Comparison of ENCODE assay signal across 1 cellular context in the genomic region with DNA sequence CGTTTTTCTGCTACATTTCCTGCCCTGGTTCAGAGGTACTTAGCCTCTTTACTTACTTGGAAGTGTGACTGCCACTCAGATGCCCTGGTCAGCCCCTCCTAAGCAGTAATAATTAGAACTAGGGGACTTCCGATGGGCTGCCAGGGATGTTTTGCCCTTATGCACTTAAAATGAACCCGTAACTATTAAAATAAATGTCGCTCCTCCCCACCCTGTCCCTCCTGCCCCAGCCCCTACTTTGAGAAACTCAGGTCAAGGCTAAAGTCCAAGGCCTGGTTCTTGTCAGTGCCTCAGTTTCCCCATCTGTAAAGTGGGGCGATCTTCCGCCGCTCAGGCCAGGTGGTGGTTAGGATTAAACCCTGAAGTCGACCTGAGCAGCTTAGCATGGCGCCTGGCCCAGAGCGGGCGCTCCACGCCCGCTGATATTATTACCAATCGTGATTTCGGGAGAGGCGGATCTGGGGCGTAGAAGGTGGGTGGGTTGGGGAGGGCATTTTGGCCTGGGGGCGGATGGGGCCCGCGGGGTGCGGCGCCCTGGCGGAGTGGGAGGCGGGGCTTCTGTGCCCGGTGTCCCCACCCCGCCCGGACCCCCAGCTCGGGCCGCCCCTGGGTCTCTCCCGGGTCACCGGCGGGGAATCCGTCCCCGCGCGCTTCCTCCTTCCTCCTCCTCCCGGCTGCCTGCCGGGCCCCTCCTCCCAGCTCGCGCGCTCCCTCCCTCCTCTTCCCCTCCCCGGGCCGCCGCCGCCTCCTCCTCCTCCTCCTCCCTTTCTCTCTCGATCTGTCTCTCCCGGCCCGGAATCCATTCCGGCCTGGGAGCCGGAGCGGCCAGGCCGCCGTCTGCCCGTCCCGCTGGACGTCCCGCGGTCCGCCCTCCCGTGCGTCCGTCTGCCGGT.
TF ChIP-seq lines count a peak whose summit lies in the region.

A gene (plus strand): TSS at position 802 of the 893 bp plus-strand sequence. CDS start 38,014 bp downstream, outside the sequence.

TF ChIP-seq in HepG2, 621 proteins besides CTCF, POLR2A, EP300 and RAD21 (continued from another document and continues in another):
- TF ChIP-seq, protein P1, sequence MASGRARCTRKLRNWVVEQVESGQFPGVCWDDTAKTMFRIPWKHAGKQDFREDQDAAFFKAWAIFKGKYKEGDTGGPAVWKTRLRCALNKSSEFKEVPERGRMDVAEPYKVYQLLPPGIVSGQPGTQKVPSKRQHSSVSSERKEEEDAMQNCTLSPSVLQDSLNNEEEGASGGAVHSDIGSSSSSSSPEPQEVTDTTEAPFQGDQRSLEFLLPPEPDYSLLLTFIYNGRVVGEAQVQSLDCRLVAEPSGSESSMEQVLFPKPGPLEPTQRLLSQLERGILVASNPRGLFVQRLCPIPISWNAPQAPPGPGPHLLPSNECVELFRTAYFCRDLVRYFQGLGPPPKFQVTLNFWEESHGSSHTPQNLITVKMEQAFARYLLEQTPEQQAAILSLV (CRISPR knock-in tag; IDR thresholded peaks at IDR 0.05; ENCODE audit: borderline replicate concordance), result 0 out of 2 replicates have a peak, but pooled peaks have one; percentile 22
- TF ChIP-seq GZF1 (CRISPR knock-in tag; IDR thresholded peaks at IDR 0.05) (0 out of 2 replicates have a peak, but pooled peaks have one; percentile 43), ZNF7 (CRISPR knock-in tag; IDR thresholded peaks at IDR 0.05) (no peak), NFYB (CRISPR knock-in tag; IDR thresholded peaks at IDR 0.05) (no peak), FOXO1 (CRISPR knock-in tag; IDR thresholded peaks at IDR 0.05) (no peak), ZNF709 (CRISPR knock-in tag; IDR thresholded peaks at IDR 0.05) (peak; percentile 30; the same call in 1 of the 2 replicates), BRCA1 (CRISPR knock-in tag; IDR thresholded peaks at IDR 0.05) (no peak), TMF1 (CRISPR knock-in tag; IDR thresholded peaks at IDR 0.05; ENCODE audit: low read depth) (0 out of 2 replicates have a peak, but pooled peaks have one; percentile 84), ZNF614 (CRISPR knock-in tag; IDR thresholded peaks at IDR 0.05; ENCODE audit: borderline replicate concordance) (no peak), HMG20B (CRISPR knock-in tag; conservative IDR thresholded peaks at IDR 0.05) (no peak), WIZ (CRISPR knock-in tag; IDR thresholded peaks at IDR 0.05) (no peak), KDM3A (CRISPR knock-in tag; IDR thresholded peaks at IDR 0.05; ENCODE audit: low read depth) (peak; percentile 33; the same call in 1 of the 2 replicates), LCORL (IDR thresholded peaks at IDR 0.05) (no peak), LCORL (CRISPR knock-in tag; IDR thresholded peaks at IDR 0.05) (peak; percentile 58; the same call in 1 of the 2 replicates), SOX6 (IDR thresholded peaks at IDR 0.05) (no peak), SOX6 (CRISPR knock-in tag; IDR thresholded peaks at IDR 0.05) (peak; percentile 31; the same call in 1 of the 2 replicates), PCBP1 (IDR thresholded peaks at IDR 0.05; ENCODE audit: borderline replicate concordance, low read depth, low read length) (peak; percentile 65; the same call in 1 of the 2 replicates), MZF1 (CRISPR knock-in tag; IDR thresholded peaks at IDR 0.05; ENCODE audit: borderline replicate concordance) (0 out of 2 replicates have a peak, but pooled peaks have one; percentile 48), KLF11 (CRISPR knock-in tag; IDR thresholded peaks at IDR 0.05) (no peak), HNRNPUL1 (IDR thresholded peaks at IDR 0.05; ENCODE audit: low read depth, low read length) (no peak), KAT7 (CRISPR knock-in tag; IDR thresholded peaks at IDR 0.05; ENCODE audit: borderline replicate concordance) (peak; percentile 84), MATR3 (CRISPR knock-in tag; IDR thresholded peaks at IDR 0.05) (no peak), ZNF446 (CRISPR knock-in tag; IDR thresholded peaks at IDR 0.05) (peak; percentile 85), ZIK1 (CRISPR knock-in tag; IDR thresholded peaks at IDR 0.05; ENCODE audit: borderline replicate concordance, low read depth) (peak; percentile 53; the same call in 1 of the 2 replicates)
- TF ChIP-seq, protein P2, sequence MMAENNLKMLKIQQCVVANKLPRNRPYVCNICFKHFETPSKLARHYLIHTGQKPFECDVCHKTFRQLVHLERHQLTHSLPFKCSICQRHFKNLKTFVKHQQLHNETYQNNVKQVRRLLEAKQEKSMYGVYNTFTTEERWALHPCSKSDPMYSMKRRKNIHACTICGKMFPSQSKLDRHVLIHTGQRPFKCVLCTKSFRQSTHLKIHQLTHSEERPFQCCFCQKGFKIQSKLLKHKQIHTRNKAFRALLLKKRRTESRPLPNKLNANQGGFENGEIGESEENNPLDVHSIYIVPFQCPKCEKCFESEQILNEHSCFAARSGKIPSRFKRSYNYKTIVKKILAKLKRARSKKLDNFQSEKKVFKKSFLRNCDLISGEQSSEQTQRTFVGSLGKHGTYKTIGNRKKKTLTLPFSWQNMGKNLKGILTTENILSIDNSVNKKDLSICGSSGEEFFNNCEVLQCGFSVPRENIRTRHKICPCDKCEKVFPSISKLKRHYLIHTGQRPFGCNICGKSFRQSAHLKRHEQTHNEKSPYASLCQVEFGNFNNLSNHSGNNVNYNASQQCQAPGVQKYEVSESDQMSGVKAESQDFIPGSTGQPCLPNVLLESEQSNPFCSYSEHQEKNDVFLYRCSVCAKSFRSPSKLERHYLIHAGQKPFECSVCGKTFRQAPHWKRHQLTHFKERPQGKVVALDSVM (CRISPR knock-in tag; IDR thresholded peaks at IDR 0.05), result no peak; the same call in 1 of the 2 replicates
- TF ChIP-seq, protein P3, sequence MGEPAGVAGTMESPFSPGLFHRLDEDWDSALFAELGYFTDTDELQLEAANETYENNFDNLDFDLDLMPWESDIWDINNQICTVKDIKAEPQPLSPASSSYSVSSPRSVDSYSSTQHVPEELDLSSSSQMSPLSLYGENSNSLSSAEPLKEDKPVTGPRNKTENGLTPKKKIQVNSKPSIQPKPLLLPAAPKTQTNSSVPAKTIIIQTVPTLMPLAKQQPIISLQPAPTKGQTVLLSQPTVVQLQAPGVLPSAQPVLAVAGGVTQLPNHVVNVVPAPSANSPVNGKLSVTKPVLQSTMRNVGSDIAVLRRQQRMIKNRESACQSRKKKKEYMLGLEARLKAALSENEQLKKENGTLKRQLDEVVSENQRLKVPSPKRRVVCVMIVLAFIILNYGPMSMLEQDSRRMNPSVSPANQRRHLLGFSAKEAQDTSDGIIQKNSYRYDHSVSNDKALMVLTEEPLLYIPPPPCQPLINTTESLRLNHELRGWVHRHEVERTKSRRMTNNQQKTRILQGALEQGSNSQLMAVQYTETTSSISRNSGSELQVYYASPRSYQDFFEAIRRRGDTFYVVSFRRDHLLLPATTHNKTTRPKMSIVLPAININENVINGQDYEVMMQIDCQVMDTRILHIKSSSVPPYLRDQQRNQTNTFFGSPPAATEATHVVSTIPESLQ (CRISPR knock-in tag; conservative IDR thresholded peaks at IDR 0.05), result no peak
- TF ChIP-seq, protein P4, sequence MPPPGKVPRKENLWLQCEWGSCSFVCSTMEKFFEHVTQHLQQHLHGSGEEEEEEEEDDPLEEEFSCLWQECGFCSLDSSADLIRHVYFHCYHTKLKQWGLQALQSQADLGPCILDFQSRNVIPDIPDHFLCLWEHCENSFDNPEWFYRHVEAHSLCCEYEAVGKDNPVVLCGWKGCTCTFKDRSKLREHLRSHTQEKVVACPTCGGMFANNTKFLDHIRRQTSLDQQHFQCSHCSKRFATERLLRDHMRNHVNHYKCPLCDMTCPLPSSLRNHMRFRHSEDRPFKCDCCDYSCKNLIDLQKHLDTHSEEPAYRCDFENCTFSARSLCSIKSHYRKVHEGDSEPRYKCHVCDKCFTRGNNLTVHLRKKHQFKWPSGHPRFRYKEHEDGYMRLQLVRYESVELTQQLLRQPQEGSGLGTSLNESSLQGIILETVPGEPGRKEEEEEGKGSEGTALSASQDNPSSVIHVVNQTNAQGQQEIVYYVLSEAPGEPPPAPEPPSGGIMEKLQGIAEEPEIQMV (CRISPR knock-in tag; IDR thresholded peaks at IDR 0.05; ENCODE audit: low read depth), result no peak
- TF ChIP-seq, protein P5, sequence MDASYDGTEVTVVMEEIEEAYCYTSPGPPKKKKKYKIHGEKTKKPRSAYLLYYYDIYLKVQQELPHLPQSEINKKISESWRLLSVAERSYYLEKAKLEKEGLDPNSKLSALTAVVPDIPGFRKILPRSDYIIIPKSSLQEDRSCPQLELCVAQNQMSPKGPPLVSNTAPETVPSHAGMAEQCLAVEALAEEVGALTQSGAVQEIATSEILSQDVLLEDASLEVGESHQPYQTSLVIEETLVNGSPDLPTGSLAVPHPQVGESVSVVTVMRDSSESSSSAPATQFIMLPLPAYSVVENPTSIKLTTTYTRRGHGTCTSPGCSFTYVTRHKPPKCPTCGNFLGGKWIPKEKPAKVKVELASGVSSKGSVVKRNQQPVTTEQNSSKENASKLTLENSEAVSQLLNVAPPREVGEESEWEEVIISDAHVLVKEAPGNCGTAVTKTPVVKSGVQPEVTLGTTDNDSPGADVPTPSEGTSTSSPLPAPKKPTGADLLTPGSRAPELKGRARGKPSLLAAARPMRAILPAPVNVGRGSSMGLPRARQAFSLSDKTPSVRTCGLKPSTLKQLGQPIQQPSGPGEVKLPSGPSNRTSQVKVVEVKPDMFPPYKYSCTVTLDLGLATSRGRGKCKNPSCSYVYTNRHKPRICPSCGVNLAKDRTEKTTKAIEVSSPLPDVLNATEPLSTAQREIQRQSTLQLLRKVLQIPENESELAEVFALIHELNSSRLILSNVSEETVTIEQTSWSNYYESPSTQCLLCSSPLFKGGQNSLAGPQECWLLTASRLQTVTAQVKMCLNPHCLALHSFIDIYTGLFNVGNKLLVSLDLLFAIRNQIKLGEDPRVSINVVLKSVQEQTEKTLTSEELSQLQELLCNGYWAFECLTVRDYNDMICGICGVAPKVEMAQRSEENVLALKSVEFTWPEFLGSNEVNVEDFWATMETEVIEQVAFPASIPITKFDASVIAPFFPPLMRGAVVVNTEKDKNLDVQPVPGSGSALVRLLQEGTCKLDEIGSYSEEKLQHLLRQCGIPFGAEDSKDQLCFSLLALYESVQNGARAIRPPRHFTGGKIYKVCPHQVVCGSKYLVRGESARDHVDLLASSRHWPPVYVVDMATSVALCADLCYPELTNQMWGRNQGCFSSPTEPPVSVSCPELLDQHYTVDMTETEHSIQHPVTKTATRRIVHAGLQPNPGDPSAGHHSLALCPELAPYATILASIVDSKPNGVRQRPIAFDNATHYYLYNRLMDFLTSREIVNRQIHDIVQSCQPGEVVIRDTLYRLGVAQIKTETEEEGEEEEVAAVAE (CRISPR knock-in tag; IDR thresholded peaks at IDR 0.05; ENCODE audit: borderline replicate concordance), result no peak
- TF ChIP-seq, protein P6, sequence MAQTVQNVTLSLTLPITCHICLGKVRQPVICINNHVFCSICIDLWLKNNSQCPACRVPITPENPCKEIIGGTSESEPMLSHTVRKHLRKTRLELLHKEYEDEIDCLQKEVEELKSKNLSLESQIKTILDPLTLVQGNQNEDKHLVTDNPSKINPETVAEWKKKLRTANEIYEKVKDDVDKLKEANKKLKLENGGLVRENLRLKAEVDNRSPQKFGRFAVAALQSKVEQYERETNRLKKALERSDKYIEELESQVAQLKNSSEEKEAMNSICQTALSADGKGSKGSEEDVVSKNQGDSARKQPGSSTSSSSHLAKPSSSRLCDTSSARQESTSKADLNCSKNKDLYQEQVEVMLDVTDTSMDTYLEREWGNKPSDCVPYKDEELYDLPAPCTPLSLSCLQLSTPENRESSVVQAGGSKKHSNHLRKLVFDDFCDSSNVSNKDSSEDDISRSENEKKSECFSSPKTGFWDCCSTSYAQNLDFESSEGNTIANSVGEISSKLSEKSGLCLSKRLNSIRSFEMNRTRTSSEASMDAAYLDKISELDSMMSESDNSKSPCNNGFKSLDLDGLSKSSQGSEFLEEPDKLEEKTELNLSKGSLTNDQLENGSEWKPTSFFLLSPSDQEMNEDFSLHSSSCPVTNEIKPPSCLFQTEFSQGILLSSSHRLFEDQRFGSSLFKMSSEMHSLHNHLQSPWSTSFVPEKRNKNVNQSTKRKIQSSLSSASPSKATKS (CRISPR knock-in tag; IDR thresholded peaks at IDR 0.05), result no peak
- TF ChIP-seq, protein P7, sequence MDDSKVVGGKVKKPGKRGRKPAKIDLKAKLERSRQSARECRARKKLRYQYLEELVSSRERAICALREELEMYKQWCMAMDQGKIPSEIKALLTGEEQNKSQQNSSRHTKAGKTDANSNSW (CRISPR knock-in tag; IDR thresholded peaks at IDR 0.05; ENCODE audit: borderline replicate concordance), result no peak
- TF ChIP-seq, protein P8, sequence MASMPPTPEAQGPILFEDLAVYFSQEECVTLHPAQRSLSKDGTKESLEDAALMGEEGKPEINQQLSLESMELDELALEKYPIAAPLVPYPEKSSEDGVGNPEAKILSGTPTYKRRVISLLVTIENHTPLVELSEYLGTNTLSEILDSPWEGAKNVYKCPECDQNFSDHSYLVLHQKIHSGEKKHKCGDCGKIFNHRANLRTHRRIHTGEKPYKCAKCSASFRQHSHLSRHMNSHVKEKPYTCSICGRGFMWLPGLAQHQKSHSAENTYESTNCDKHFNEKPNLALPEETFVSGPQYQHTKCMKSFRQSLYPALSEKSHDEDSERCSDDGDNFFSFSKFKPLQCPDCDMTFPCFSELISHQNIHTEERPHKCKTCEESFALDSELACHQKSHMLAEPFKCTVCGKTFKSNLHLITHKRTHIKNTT (CRISPR knock-in tag; IDR thresholded peaks at IDR 0.05), result no peak
- TF ChIP-seq, protein P9, sequence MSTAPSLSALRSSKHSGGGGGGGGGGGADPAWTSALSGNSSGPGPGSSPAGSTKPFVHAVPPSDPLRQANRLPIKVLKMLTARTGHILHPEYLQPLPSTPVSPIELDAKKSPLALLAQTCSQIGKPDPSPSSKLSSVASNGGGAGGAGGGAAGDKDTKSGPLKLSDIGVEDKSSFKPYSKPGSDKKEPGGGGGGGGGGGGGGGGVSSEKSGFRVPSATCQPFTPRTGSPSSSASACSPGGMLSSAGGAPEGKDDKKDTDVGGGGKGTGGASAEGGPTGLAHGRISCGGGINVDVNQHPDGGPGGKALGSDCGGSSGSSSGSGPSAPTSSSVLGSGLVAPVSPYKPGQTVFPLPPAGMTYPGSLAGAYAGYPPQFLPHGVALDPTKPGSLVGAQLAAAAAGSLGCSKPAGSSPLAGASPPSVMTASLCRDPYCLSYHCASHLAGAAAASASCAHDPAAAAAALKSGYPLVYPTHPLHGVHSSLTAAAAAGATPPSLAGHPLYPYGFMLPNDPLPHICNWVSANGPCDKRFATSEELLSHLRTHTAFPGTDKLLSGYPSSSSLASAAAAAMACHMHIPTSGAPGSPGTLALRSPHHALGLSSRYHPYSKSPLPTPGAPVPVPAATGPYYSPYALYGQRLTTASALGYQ (CRISPR knock-in tag; IDR thresholded peaks at IDR 0.05), result 0 out of 2 replicates have a peak, but pooled peaks have one; percentile 41
- TF ChIP-seq, protein P10, sequence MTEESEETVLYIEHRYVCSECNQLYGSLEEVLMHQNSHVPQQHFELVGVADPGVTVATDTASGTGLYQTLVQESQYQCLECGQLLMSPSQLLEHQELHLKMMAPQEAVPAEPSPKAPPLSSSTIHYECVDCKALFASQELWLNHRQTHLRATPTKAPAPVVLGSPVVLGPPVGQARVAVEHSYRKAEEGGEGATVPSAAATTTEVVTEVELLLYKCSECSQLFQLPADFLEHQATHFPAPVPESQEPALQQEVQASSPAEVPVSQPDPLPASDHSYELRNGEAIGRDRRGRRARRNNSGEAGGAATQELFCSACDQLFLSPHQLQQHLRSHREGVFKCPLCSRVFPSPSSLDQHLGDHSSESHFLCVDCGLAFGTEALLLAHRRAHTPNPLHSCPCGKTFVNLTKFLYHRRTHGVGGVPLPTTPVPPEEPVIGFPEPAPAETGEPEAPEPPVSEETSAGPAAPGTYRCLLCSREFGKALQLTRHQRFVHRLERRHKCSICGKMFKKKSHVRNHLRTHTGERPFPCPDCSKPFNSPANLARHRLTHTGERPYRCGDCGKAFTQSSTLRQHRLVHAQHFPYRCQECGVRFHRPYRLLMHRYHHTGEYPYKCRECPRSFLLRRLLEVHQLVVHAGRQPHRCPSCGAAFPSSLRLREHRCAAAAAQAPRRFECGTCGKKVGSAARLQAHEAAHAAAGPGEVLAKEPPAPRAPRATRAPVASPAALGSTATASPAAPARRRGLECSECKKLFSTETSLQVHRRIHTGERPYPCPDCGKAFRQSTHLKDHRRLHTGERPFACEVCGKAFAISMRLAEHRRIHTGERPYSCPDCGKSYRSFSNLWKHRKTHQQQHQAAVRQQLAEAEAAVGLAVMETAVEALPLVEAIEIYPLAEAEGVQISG (CRISPR knock-in tag; IDR thresholded peaks at IDR 0.05), result peak; percentile 52
